8 cellular contexts compared by ENCODE assay signal in the genomic region with DNA sequence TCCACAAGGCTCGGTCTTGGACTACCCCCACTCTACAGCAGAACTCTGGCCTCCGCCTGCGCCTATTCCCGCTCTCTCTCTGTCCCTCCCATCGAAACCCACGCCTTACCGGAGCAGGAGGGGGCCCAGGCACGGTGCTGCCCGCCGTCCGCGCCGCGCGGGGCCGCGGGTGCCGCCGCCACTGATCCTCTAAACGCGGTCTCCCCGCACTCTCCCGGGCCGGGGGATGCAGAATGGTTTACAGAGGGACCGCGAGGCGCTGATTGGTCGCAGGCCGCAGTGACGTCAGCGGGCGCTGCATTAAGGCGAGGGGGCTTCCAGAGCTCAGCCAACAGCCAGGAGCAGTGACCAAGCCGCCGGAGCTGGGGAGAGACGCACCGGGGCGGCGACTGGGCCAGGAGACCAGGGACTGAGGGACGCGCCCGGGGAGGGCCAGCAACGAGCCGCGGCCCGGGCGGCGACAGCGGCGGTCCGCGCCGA. TPM values are rescaled to one million over a fixed set of nuclear protein-coding genes. Genes with fewer than 3 reads are reported as not detected.
DNase-seq lines count a peak whose midpoint lies in the region; ATAC-seq and TF ChIP-seq lines count a peak whose summit lies in the region.

No MANE protein-coding gene starts in this region.

- peak overlapping the region in 7 of 8 donors; percentile 42 to 84 (median 66) for H3K4me3 Mint-ChIP-seq in CD4-positive, alpha-beta memory T cell
- H3K4me3 Mint-ChIP-seq in activated T-cell treated with anti-CD3 and anti-CD28 coated beads, Interleukin-2, amount 50 U/mL, for 4 hours = peak overlapping the region; percentile 52
- peak overlapping the region; percentile 56 for H3K4me3 Mint-ChIP-seq in memory B cell

- H3K4me1 ChIP-seq in CD4-positive, alpha-beta memory T cell (ENCODE audit: insufficient read depth, low read length) = peaks cover 80% of the 10 kb centered on the region

- no peaks in the 10 kb centered on the region for H3K36me3 ChIP-seq in CD4-positive, alpha-beta memory T cell (ENCODE audit: insufficient read depth, low read length)
- H3K36me3 ChIP-seq in brain microvascular endothelial cell (replicated peaks) = no peaks in the 10 kb centered on the region

- no peak overlapping the region for H3K27ac ChIP-seq in CD4-positive, alpha-beta memory T cell (ENCODE audit: low read depth, low read length)
- no peak overlapping the region for H3K27ac ChIP-seq in brain microvascular endothelial cell

- H3K9me3 ChIP-seq in CD4-positive, alpha-beta memory T cell (ENCODE audit: control insufficient read depth in 1 of 2, low read length in 2 of 2) = no peaks in the 10 kb centered on the region

- peaks cover 93% of the 10 kb centered on the region for H3K27me3 ChIP-seq in CD4-positive, alpha-beta memory T cell (ENCODE audit: insufficient read depth, low read length)
- peaks cover 95% of the 10 kb centered on the region for H3K27me3 ChIP-seq in brain microvascular endothelial cell (replicated peaks)

- H3K9me3 Mint-ChIP-seq in CD4-positive, alpha-beta memory T cell = peaks cover 0 to 26% (median 2%) of the 10 kb centered on the region in 8 donors
- no peaks in the 10 kb centered on the region for H3K9me3 Mint-ChIP-seq in activated T-cell treated with anti-CD3 and anti-CD28 coated beads, Interleukin-2, amount 50 U/mL, for 4 hours
- H3K9me3 Mint-ChIP-seq in memory B cell = peaks cover 2% of the 10 kb centered on the region

- H3K36me3 Mint-ChIP-seq in CD4-positive, alpha-beta memory T cell = peaks cover 0 to 2% of the 10 kb centered on the region in 2 donors
- no peaks in the 10 kb centered on the region for H3K36me3 Mint-ChIP-seq in activated T-cell treated with anti-CD3 and anti-CD28 coated beads, Interleukin-2, amount 50 U/mL, for 4 hours (ENCODE audit: insufficient read depth)
- H3K36me3 Mint-ChIP-seq in memory B cell = peaks cover 6% of the 10 kb centered on the region

- intact Hi-C loops in CD4-positive, alpha-beta memory T cell (cut with micrococcal nuclease) = no loop called here

- ATAC-seq in activated T-cell treated with anti-CD3 and anti-CD28 coated beads, Interleukin-2, amount 50 U/mL, for 4 hours = no peak
- no peak for ATAC-seq in memory B cell (ENCODE audit: low read depth)

- H3K4me3 ChIP-seq in CD4-positive, alpha-beta memory T cell (ENCODE audit: low read length in 2 of 2) = peak overlapping the region in 1 of 2 donors; percentile 35
- H3K4me3 ChIP-seq in brain microvascular endothelial cell (ENCODE audit: low read depth, low read length) = no peak overlapping the region

- peak overlapping the region in 3 of 7 donors; percentile 52 to 76 (median 75) for H3K27ac Mint-ChIP-seq in CD4-positive, alpha-beta memory T cell
- peak overlapping the region; percentile 85 for H3K27ac Mint-ChIP-seq in memory B cell

- in situ Hi-C loops in brain microvascular endothelial cell (cut with HindIII; ENCODE audit: low pct_ligation_motif_present, low sequenced_read_pairs) = no loop called here

- peaks cover 76 to 77% of the 10 kb centered on the region in 2 donors for H3K27me3 Mint-ChIP-seq in CD4-positive, alpha-beta memory T cell
- peaks cover 92% of the 10 kb centered on the region for H3K27me3 Mint-ChIP-seq in activated T-cell treated with anti-CD3 and anti-CD28 coated beads, Interleukin-2, amount 50 U/mL, for 4 hours (ENCODE audit: low read depth)
- H3K27me3 Mint-ChIP-seq in memory B cell = peaks cover 42% of the 10 kb centered on the region

- DNase-seq in CD4-positive, alpha-beta memory T cell = peak in 2 of 5 donors; percentile 14 to 29
- DNase-seq in HT1080 (ENCODE audit: low read depth) (peak; percentile 67), memory B cell (ENCODE audit: low spot score in 2 of 2) (peak in 1 of 2 donors; percentile 42), brain microvascular endothelial cell (no peak), EL (no peak), COLO829 (ENCODE audit: low spot score) (no peak), NCI-H446 (lab: John Stamatoyannopoulos, UW) (no peak)
- no peak for DNase-seq in activated T-cell treated with anti-CD3 and anti-CD28 coated beads, Interleukin-2, amount 50 U/mL, for 4 hours

- peaks cover 44 to 91% (median 66%) of the 10 kb centered on the region in 4 donors for H3K4me1 Mint-ChIP-seq in CD4-positive, alpha-beta memory T cell
- H3K4me1 Mint-ChIP-seq in activated T-cell treated with anti-CD3 and anti-CD28 coated beads, Interleukin-2, amount 50 U/mL, for 4 hours (ENCODE audit: low read depth) = peaks cover 66% of the 10 kb centered on the region
- peaks cover 42% of the 10 kb centered on the region for H3K4me1 Mint-ChIP-seq in memory B cell

- CTCF ChIA-PET in CD4-positive, alpha-beta memory T cell (lab: Charles Lee; ENCODE audit: partially characterized antibody) = no interaction called here

- POLR2A ChIA-PET in CD4-positive, alpha-beta memory T cell (lab: Charles Lee; ENCODE audit: partially characterized antibody) = interaction anchor here (2.7 to 3.0 kb wide), 2 partner anchors 8 to 12 kb away, joined by 8 to 12 read pairs; a partner anchor contains a TSS

- TF ChIP-seq CTCF in brain microvascular endothelial cell (IDR thresholded peaks at IDR 0.05; ENCODE audit: low read depth, low read length, missing control alignments) = no peak

RNA-seq across cellular contexts. Expression of a gene that starts 0.8 kb away (rescaled TPM):
- total RNA-seq in CD4-positive, alpha-beta memory T cell = not detected
- polyA plus RNA-seq in CD4-positive, alpha-beta memory T cell = not detected
- total RNA-seq in HT1080 (2014; rRNA removed; shearing (Covaris generic)) = 1.3 and 2.2 TPM in 2 replicates
- 5.5 and 6.9 TPM in 2 replicates for polyA plus RNA-seq in HT1080 (2015; cell fraction: cytosol; rRNA removed)
- polyA plus RNA-seq in HT1080 (2015; cell fraction: nucleus; rRNA removed) = 9.4 and 9.8 TPM in 2 replicates
- total RNA-seq in activated T-cell treated with anti-CD3 and anti-CD28 coated beads, Interleukin-2, amount 50 U/mL, for 4 hours = not detected

RNA-seq across cellular contexts. Expression of a gene that starts 12.3 kb away (rescaled TPM):
- total RNA-seq in CD4-positive, alpha-beta memory T cell = 10 to 100 TPM; 60.5 to 61.2 TPM
- polyA plus RNA-seq in CD4-positive, alpha-beta memory T cell = 10 to 100 TPM; 52.0 to 89.4 TPM
- 125 and 153 TPM in 2 replicates for total RNA-seq in HT1080 (2014; rRNA removed; shearing (Covaris generic))
- 59.6 and 74.4 TPM in 2 replicates for polyA plus RNA-seq in HT1080 (2015; cell fraction: cytosol; rRNA removed)
- polyA plus RNA-seq in HT1080 (2015; cell fraction: nucleus; rRNA removed) = 79.6 and 86.4 TPM in 2 replicates
- 100 to 1,000 TPM; 159 to 191 (median 177) TPM for total RNA-seq in activated T-cell treated with anti-CD3 and anti-CD28 coated beads, Interleukin-2, amount 50 U/mL, for 4 hours
